Comparison of ENCODE assay signal across 1 cellular context in the genomic region with DNA sequence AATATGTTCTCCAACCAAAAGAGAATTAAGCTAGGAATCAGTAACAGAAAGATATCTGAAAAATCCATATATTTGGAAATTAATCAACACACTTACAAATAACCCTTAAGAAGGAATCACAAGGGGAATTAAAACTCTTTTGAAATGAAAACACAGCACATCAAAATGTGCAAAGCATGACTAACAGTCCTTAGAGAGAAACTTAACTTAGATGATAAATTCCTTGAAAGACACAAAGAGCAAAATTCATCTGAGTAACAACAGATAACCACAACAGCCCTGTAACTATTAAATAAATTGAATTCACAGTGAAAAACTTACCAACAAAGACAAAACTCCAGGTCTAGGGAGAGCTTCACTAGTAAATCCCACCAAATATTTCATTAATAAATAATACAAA.
TF ChIP-seq lines count a peak whose summit lies in the region.

No MANE protein-coding gene starts in this region.

TF ChIP-seq in GM23338, 12 proteins besides CTCF, POLR2A, EP300 and RAD21 (continued from another document):
- TF ChIP-seq, protein P1, sequence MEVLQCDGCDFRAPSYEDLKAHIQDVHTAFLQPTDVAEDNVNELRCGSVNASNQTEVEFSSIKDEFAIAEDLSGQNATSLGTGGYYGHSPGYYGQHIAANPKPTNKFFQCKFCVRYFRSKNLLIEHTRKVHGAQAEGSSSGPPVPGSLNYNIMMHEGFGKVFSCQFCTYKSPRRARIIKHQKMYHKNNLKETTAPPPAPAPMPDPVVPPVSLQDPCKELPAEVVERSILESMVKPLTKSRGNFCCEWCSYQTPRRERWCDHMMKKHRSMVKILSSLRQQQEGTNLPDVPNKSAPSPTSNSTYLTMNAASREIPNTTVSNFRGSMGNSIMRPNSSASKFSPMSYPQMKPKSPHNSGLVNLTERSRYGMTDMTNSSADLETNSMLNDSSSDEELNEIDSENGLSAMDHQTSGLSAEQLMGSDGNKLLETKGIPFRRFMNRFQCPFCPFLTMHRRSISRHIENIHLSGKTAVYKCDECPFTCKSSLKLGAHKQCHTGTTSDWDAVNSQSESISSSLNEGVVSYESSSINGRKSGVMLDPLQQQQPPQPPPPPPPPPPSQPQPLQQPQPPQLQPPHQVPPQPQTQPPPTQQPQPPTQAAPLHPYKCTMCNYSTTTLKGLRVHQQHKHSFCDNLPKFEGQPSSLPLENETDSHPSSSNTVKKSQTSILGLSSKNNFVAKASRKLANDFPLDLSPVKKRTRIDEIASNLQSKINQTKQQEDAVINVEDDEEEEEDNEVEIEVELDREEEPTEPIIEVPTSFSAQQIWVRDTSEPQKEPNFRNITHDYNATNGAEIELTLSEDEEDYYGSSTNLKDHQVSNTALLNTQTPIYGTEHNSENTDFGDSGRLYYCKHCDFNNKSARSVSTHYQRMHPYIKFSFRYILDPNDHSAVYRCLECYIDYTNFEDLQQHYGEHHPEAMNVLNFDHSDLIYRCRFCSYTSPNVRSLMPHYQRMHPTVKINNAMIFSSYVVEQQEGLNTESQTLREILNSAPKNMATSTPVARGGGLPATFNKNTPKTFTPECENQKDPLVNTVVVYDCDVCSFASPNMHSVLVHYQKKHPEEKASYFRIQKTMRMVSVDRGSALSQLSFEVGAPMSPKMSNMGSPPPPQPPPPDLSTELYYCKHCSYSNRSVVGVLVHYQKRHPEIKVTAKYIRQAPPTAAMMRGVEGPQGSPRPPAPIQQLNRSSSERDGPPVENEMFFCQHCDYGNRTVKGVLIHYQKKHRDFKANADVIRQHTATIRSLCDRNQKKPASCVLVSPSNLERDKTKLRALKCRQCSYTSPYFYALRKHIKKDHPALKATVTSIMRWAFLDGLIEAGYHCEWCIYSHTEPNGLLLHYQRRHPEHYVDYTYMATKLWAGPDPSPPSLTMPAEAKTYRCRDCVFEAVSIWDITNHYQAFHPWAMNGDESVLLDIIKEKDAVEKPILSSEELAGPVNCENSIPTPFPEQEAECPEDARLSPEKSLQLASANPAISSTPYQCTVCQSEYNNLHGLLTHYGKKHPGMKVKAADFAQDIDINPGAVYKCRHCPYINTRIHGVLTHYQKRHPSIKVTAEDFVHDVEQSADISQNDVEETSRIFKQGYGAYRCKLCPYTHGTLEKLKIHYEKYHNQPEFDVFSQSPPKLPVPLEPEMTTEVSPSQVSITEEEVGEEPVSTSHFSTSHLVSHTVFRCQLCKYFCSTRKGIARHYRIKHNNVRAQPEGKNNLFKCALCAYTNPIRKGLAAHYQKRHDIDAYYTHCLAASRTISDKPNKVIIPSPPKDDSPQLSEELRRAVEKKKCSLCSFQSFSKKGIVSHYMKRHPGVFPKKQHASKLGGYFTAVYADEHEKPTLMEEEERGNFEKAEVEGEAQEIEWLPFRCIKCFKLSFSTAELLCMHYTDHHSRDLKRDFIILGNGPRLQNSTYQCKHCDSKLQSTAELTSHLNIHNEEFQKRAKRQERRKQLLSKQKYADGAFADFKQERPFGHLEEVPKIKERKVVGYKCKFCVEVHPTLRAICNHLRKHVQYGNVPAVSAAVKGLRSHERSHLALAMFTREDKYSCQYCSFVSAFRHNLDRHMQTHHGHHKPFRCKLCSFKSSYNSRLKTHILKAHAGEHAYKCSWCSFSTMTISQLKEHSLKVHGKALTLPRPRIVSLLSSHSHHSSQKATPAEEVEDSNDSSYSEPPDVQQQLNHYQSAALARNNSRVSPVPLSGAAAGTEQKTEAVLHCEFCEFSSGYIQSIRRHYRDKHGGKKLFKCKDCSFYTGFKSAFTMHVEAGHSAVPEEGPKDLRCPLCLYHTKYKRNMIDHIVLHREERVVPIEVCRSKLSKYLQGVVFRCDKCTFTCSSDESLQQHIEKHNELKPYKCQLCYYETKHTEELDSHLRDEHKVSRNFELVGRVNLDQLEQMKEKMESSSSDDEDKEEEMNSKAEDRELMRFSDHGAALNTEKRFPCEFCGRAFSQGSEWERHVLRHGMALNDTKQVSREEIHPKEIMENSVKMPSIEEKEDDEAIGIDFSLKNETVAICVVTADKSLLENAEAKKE (CRISPR knock-in tag; IDR thresholded peaks at IDR 0.05) = no peak
- TF ChIP-seq EZH2phosphoT487 (IDR thresholded peaks at IDR 0.05; ENCODE audit: unreplicated experiment) = no peak
- no peak for TF ChIP-seq JUNB (IDR thresholded peaks at IDR 0.05; ENCODE audit: unreplicated experiment)
- TF ChIP-seq, protein P2, sequence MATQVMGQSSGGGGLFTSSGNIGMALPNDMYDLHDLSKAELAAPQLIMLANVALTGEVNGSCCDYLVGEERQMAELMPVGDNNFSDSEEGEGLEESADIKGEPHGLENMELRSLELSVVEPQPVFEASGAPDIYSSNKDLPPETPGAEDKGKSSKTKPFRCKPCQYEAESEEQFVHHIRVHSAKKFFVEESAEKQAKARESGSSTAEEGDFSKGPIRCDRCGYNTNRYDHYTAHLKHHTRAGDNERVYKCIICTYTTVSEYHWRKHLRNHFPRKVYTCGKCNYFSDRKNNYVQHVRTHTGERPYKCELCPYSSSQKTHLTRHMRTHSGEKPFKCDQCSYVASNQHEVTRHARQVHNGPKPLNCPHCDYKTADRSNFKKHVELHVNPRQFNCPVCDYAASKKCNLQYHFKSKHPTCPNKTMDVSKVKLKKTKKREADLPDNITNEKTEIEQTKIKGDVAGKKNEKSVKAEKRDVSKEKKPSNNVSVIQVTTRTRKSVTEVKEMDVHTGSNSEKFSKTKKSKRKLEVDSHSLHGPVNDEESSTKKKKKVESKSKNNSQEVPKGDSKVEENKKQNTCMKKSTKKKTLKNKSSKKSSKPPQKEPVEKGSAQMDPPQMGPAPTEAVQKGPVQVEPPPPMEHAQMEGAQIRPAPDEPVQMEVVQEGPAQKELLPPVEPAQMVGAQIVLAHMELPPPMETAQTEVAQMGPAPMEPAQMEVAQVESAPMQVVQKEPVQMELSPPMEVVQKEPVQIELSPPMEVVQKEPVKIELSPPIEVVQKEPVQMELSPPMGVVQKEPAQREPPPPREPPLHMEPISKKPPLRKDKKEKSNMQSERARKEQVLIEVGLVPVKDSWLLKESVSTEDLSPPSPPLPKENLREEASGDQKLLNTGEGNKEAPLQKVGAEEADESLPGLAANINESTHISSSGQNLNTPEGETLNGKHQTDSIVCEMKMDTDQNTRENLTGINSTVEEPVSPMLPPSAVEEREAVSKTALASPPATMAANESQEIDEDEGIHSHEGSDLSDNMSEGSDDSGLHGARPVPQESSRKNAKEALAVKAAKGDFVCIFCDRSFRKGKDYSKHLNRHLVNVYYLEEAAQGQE (IDR thresholded peaks at IDR 0.05; ENCODE audit: unreplicated experiment) = no peak
- TF ChIP-seq CREB1 (CRISPR knock-in tag; IDR thresholded peaks at IDR 0.05; ENCODE audit: low read depth) = no peak
- no peak for TF ChIP-seq POLR2AphosphoS5 (IDR thresholded peaks at IDR 0.05; ENCODE audit: low read depth)
- no peak for TF ChIP-seq STAT1 (IDR thresholded peaks at IDR 0.05; ENCODE audit: unreplicated experiment)
- no peak for TF ChIP-seq NANOG (IDR thresholded peaks at IDR 0.05; ENCODE audit: borderline replicate concordance)
- TF ChIP-seq ZNF114 (CRISPR knock-in tag; IDR thresholded peaks at IDR 0.05) = no peak
- TF ChIP-seq EZH2 (IDR thresholded peaks at IDR 0.05; ENCODE audit: low read depth, unreplicated experiment) = no peak
